ENCODE assay signal across 28 cellular contexts in the genomic region with DNA sequence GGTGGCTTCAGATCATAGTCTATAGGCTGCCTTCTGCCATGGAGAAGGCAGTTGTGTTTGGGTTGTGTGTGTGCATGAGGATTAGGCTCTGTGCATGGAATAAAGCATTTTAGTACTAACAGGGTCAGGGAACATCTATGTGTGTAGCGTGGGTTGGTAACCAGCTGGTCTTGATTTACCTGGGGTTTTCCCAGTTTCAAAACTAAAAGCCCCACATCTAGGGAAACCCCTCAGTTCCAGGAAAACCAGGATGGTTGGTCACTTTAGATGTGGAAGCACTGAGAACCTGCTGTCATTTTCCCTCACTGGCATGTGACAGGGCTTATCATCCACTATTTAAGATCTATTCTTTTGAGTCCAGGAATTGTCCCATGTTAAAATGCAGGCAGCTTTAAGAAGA.
"Had no signal": no experiment of that assay in that cellular context is flagged by ENCODE, and none has a peak within 500 bp of the region (broad histone marks: within the 10 kb centered on the region; RNA-seq: fewer than 3 reads in every experiment).

No MANE protein-coding gene starts in this region.

- H3K27me3 Mint-ChIP-seq: activated CD8-positive, alpha-beta T cell treated with anti-CD3 and anti-CD28 coated beads for 36 hours; activated naive CD8-positive, alpha-beta T cell; central memory CD8-positive, alpha-beta T cell; stimulated activated naive B cell treated with anti-CD40 and anti-IgM and Interleukin-4, amounts not matched to agents 10 μg/mL and 1 μg/mL and 100 μg/mL, for 72 hours; T-helper 17 cell had no signal

- H3K36me3 Mint-ChIP-seq: WTC11 had no signal

- H3K27me3 ChIP-seq: pancreas, sigmoid colon, suprapubic skin, tibial artery, upper lobe of right lung had no signal

- H3K27ac Mint-ChIP-seq: activated CD8-positive, alpha-beta T cell treated with anti-CD3 and anti-CD28 coated beads for 36 hours; activated naive CD8-positive, alpha-beta T cell; dendritic cell treated with granulocyte-macrophage colony-stimulating factor and Interleukin-4, amounts not matched to agents 40 ng/mL and 50 ng/mL, for 4 days; endodermal cell; nephron progenitor cell; stimulated activated naive B cell treated with anti-CD40 and anti-IgM and Interleukin-4, amounts not matched to agents 10 μg/mL and 1 μg/mL and 100 μg/mL, for 72 hours; T-helper 17 cell; WTC11 had no signal

- ATAC-seq: activated CD8-positive, alpha-beta T cell treated with anti-CD3 and anti-CD28 coated beads for 36 hours; esophagus mucosa; pancreas; stimulated activated naive B cell treated with anti-CD40 and anti-IgM and Interleukin-4, amounts not matched to agents 10 μg/mL and 1 μg/mL and 100 μg/mL, for 72 hours; T-helper 17 cell; upper lobe of right lung; WTC11 had no signal

- H3K4me3 Mint-ChIP-seq: activated CD8-positive, alpha-beta T cell treated with anti-CD3 and anti-CD28 coated beads for 36 hours; activated naive CD8-positive, alpha-beta T cell; central memory CD8-positive, alpha-beta T cell; dendritic cell treated with granulocyte-macrophage colony-stimulating factor and Interleukin-4, amounts not matched to agents 40 ng/mL and 50 ng/mL, for 4 days; endodermal cell; nephron progenitor cell; stimulated activated naive B cell treated with anti-CD40 and anti-IgM and Interleukin-4, amounts not matched to agents 10 μg/mL and 1 μg/mL and 100 μg/mL, for 72 hours; T-helper 17 cell; WTC11 had no signal

- H3K4me1 Mint-ChIP-seq: central memory CD8-positive, alpha-beta T cell; stimulated activated naive B cell treated with anti-CD40 and anti-IgM and Interleukin-4, amounts not matched to agents 10 μg/mL and 1 μg/mL and 100 μg/mL, for 72 hours; T-helper 17 cell had no signal

- DNase-seq: activated CD4-positive, alpha-beta T cell treated with anti-CD3 and anti-CD28 coated beads, Interleukin-2, amount 50 U/mL, for 1 hour; activated CD8-positive, alpha-beta T cell treated with anti-CD3 and anti-CD28 coated beads for 36 hours; activated naive CD4-positive, alpha-beta T cell; activated T-cell treated with anti-CD3 and anti-CD28 coated beads, Interleukin-2, amount 50 U/mL, for 48 hours; anterior cingulate cortex; endodermal cell; foreskin fibroblast; islet precursor cell; left ventricle myocardium inferior; mesendoderm; nephron progenitor cell; pancreas; sigmoid colon; small intestine; stimulated activated CD4-positive, alpha-beta T cell treated with anti-CD3 and anti-CD28 coated beads, Interleukin-1b, Interleukin-23, amount 100 ng/mL, for 48 hours; stimulated activated naive B cell treated with anti-CD40 and anti-IgM and Interleukin-4, amounts not matched to agents 10 μg/mL and 1 μg/mL and 100 μg/mL, for 72 hours; T-helper 17 cell; T1000; tibial artery; upper lobe of right lung had no signal

- H3K27ac ChIP-seq: left ventricle myocardium inferior, pancreas, prostate gland, sigmoid colon, suprapubic skin, tibial artery, upper lobe of right lung had no signal

- H3K9me3 ChIP-seq: left ventricle myocardium inferior, pancreas, prostate gland, sigmoid colon, suprapubic skin, tibial artery, upper lobe of right lung had no signal

- H3K9me3 Mint-ChIP-seq: activated CD8-positive, alpha-beta T cell treated with anti-CD3 and anti-CD28 coated beads for 36 hours; central memory CD8-positive, alpha-beta T cell; dendritic cell treated with granulocyte-macrophage colony-stimulating factor and Interleukin-4, amounts not matched to agents 40 ng/mL and 50 ng/mL, for 4 days; endodermal cell; nephron progenitor cell; stimulated activated naive B cell treated with anti-CD40 and anti-IgM and Interleukin-4, amounts not matched to agents 10 μg/mL and 1 μg/mL and 100 μg/mL, for 72 hours; WTC11 had no signal

- FAIRE-seq: bronchial epithelial cell, pancreas, small intestine had no signal
